ENCODE assay signal across 1 cellular context in genomic region chr7:6221340-6222319, GRCh38.
TF ChIP-seq lines count a peak whose summit lies in the region.

No MANE protein-coding gene starts in this region.

TF ChIP-seq in K562, 482 proteins besides CTCF, POLR2A, EP300 and RAD21 (continued from another document and continues in another):
- TF ChIP-seq SREBF2 (CRISPR knock-in tag; IDR thresholded peaks at IDR 0.05): no peak
- TF ChIP-seq SMAD3 (CRISPR knock-in tag; conservative IDR thresholded peaks at IDR 0.05): peak; percentile 72; the same call in 1 of the 2 replicates
- TF ChIP-seq ZNF12 (CRISPR knock-in tag; IDR thresholded peaks at IDR 0.05): no peak
- TF ChIP-seq SRSF7 (optimal IDR thresholded peaks at IDR 0.05; ENCODE audit: low read depth, low read length): no peak
- peak; percentile 94 for TF ChIP-seq HES1 (IDR thresholded peaks at IDR 0.05; ENCODE audit: low read depth)
- no peak for TF ChIP-seq ZNF639 (CRISPR knock-in tag; conservative IDR thresholded peaks at IDR 0.05 in 1 of 2, IDR thresholded peaks at IDR 0.05 in 1 of 2)
- TF ChIP-seq USF1 (CRISPR knock-in tag; IDR thresholded peaks at IDR 0.05): no peak
- TF ChIP-seq FOXP4 (CRISPR knock-in tag; IDR thresholded peaks at IDR 0.05; ENCODE audit: borderline replicate concordance): no peak
- no peak for TF ChIP-seq ZNF311 (CRISPR knock-in tag; IDR thresholded peaks at IDR 0.05)
- no peak for TF ChIP-seq EHMT2 (IDR thresholded peaks at IDR 0.05)
- TF ChIP-seq ILK (tag; IDR thresholded peaks at IDR 0.05; ENCODE audit: borderline replicate concordance, low read depth): no peak
- TF ChIP-seq RFX5 (IDR thresholded peaks at IDR 0.05; ENCODE audit: low read depth, low read length): no peak
- no peak for TF ChIP-seq CBFB (CRISPR knock-in tag; IDR thresholded peaks at IDR 0.05)
- no peak for TF ChIP-seq RBFOX2 (IDR thresholded peaks at IDR 0.05; ENCODE audit: low read depth, low read length)
- TF ChIP-seq POLR2B (IDR thresholded peaks at IDR 0.05; ENCODE audit: low read depth, partially characterized antibody): no peak
- TF ChIP-seq PTTG1 (tag; IDR thresholded peaks at IDR 0.05; ENCODE audit: low read depth): no peak
- no peak for TF ChIP-seq CHAMP1 (IDR thresholded peaks at IDR 0.05)
- no peak for TF ChIP-seq MCM3 (IDR thresholded peaks at IDR 0.05)
- peak; percentile 61; the same call in 1 of the 2 replicates for TF ChIP-seq HEY1 (CRISPR knock-in tag; IDR thresholded peaks at IDR 0.05; ENCODE audit: borderline replicate concordance)
- no peak for TF ChIP-seq FOXP1 (CRISPR knock-in tag; IDR thresholded peaks at IDR 0.05)
- no peak for TF ChIP-seq ZFP36 (IDR thresholded peaks at IDR 0.05; ENCODE audit: low read depth, low read length, partially characterized antibody)
- TF ChIP-seq ZFP30 (CRISPR knock-in tag; IDR thresholded peaks at IDR 0.05; ENCODE audit: borderline replicate concordance): no peak
- TF ChIP-seq ZNF3 (CRISPR knock-in tag; IDR thresholded peaks at IDR 0.05): no peak
- no peak for TF ChIP-seq MXI1 (IDR thresholded peaks at IDR 0.05; ENCODE audit: low read depth, low read length)
- no peak for TF ChIP-seq NONO (IDR thresholded peaks at IDR 0.05; ENCODE audit: low read depth in 2 of 2, low read length in 1 of 2)
- TF ChIP-seq BCOR (IDR thresholded peaks at IDR 0.05): no peak
- TF ChIP-seq COPS2 (conservative IDR thresholded peaks at IDR 0.05): no peak
- no peak for TF ChIP-seq CREB3 (tag; conservative IDR thresholded peaks at IDR 0.05; ENCODE audit: low read depth)
- TF ChIP-seq GABPA (tag; conservative IDR thresholded peaks at IDR 0.05; ENCODE audit: low read depth): 0 out of 2 replicates have a peak, but pooled peaks have one; percentile 40
- no peak for TF ChIP-seq ZNF561 (CRISPR knock-in tag; conservative IDR thresholded peaks at IDR 0.05)
- no peak for TF ChIP-seq YY1 (IDR thresholded peaks at IDR 0.05; ENCODE audit: borderline replicate concordance in 1 of 3, control insufficient read depth in 1 of 3, extremely low read depth in 1 of 3, insufficient read depth in 3 of 3, insufficient read length in 1 of 3, insufficient replicate concordance in 2 of 3, low read depth in 1 of 3, low read length in 2 of 3)
- no peak for TF ChIP-seq SMAD1 (IDR thresholded peaks at IDR 0.05; ENCODE audit: low read depth, low read length, partially characterized antibody)
- no peak for TF ChIP-seq ZNF124 (CRISPR knock-in tag; IDR thresholded peaks at IDR 0.05)
- peak; percentile 88 for TF ChIP-seq ARID1B (IDR thresholded peaks at IDR 0.05)
- no peak for TF ChIP-seq MBD1 (CRISPR knock-in tag; IDR thresholded peaks at IDR 0.05)
- TF ChIP-seq POLR2AphosphoS2 (IDR thresholded peaks at IDR 0.05; ENCODE audit: low read length): no peak
- no peak for TF ChIP-seq BCL6 (CRISPR knock-in tag; IDR thresholded peaks at IDR 0.05)
- TF ChIP-seq ZNF512 (tag; IDR thresholded peaks at IDR 0.05): no peak
- TF ChIP-seq ZNF232 (CRISPR knock-in tag; IDR thresholded peaks at IDR 0.05): no peak
- no peak for TF ChIP-seq ZNF408 (CRISPR knock-in tag; IDR thresholded peaks at IDR 0.05; ENCODE audit: low read depth)
- no peak for TF ChIP-seq FOS (IDR thresholded peaks at IDR 0.05; ENCODE audit: extremely low read depth, insufficient read length)
- TF ChIP-seq ZNF431 (CRISPR knock-in tag; IDR thresholded peaks at IDR 0.05): no peak
- no peak for TF ChIP-seq RBBP5 (IDR thresholded peaks at IDR 0.05; ENCODE audit: borderline replicate concordance, insufficient read depth, low read length, poor library complexity, severe bottlenecking)
- TF ChIP-seq ZNF551 (CRISPR knock-in tag; IDR thresholded peaks at IDR 0.05): no peak
- TF ChIP-seq CCAR2 (IDR thresholded peaks at IDR 0.05; ENCODE audit: low read depth, low read length): no peak
- TF ChIP-seq FOXM1 (IDR thresholded peaks at IDR 0.05; ENCODE audit: low read depth): no peak
- TF ChIP-seq FOXM1 (CRISPR knock-in tag; IDR thresholded peaks at IDR 0.05; ENCODE audit: low read depth): no peak
- TF ChIP-seq ATF7 (IDR thresholded peaks at IDR 0.05): peak; percentile 70
- TF ChIP-seq PKNOX1 (IDR thresholded peaks at IDR 0.05): peak; percentile 60
- no peak for TF ChIP-seq JUN (IDR thresholded peaks at IDR 0.05; ENCODE audit: borderline replicate concordance, low read depth, low read length)
- TF ChIP-seq JUN (CRISPR knock-in tag; IDR thresholded peaks at IDR 0.05; ENCODE audit: borderline replicate concordance): no peak
- peak; percentile 66; the same call in 1 of the 2 replicates for TF ChIP-seq NCOA1 (IDR thresholded peaks at IDR 0.05; ENCODE audit: low read depth)
- no peak for TF ChIP-seq PHF20 (IDR thresholded peaks at IDR 0.05; ENCODE audit: partially characterized antibody)
- TF ChIP-seq SP1 (CRISPR knock-in tag; IDR thresholded peaks at IDR 0.05): no peak
- TF ChIP-seq GTF2E2 (tag; IDR thresholded peaks at IDR 0.05): no peak
- no peak for TF ChIP-seq MTF1 (CRISPR knock-in tag; IDR thresholded peaks at IDR 0.05; ENCODE audit: borderline replicate concordance)
- TF ChIP-seq POLR2AphosphoS5 (IDR thresholded peaks at IDR 0.05; ENCODE audit: control insufficient read depth, insufficient read depth, low read depth, low read length): no peak
- no peak for TF ChIP-seq GTF3C2 (IDR thresholded peaks at IDR 0.05; ENCODE audit: borderline replicate concordance, extremely low read depth, insufficient read length)
